In genomic region chr17:42795061-42795460, GRCh38 we compare ENCODE assay signal across 1 cellular context.
TF ChIP-seq lines count a peak whose summit lies in the region.

No MANE protein-coding gene starts in this region.

TF ChIP-seq in K562, 482 proteins besides CTCF, POLR2A, EP300 and RAD21:
- TF ChIP-seq MCM7 (IDR thresholded peaks at IDR 0.05): no peak
- no peak for TF ChIP-seq NFXL1 (CRISPR knock-in tag; IDR thresholded peaks at IDR 0.05)
- TF ChIP-seq CGGBP1 (CRISPR knock-in tag; IDR thresholded peaks at IDR 0.05): no peak
- no peak for TF ChIP-seq XRCC3 (IDR thresholded peaks at IDR 0.05)
- no peak for TF ChIP-seq PBX2 (CRISPR knock-in tag; IDR thresholded peaks at IDR 0.05; ENCODE audit: low read depth)
- no peak for TF ChIP-seq PBX2 (tag; conservative IDR thresholded peaks at IDR 0.05; ENCODE audit: low read depth)
- no peak for TF ChIP-seq NR1H2 (CRISPR knock-in tag; IDR thresholded peaks at IDR 0.05)
- TF ChIP-seq FOXP4 (CRISPR knock-in tag; IDR thresholded peaks at IDR 0.05; ENCODE audit: borderline replicate concordance): no peak
- no peak for TF ChIP-seq ZNF274 (IDR thresholded peaks at IDR 0.05; ENCODE audit: borderline replicate concordance, low read depth, low read length)
TF ChIP-seq in K562: peak in this region for 0.
